Comparison of ENCODE assay signal across 8 cellular contexts in the genomic region with DNA sequence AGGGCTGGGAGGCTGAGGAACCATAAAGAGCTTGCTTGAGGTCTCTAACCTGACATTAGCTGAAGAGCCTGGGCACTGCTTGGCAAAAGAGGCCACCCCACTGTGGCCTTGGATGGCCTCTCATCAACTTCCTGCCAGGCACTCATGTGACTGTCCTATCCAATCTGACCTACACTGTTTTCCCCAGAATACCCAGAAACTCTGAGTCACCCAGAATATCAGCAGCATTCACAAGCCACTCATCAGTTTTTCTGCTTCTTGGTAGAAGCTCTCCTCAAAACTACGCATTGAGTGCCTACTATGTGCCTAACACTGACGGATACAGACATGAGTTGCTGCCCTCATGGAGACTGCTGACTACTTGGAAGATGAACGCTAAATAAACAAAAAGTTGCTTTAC. TPM values are rescaled to one million over a fixed set of nuclear protein-coding genes. Genes with fewer than 3 reads are reported as not detected.
DNase-seq lines count a peak whose midpoint lies in the region; ATAC-seq and TF ChIP-seq lines count a peak whose summit lies in the region.

No MANE protein-coding gene starts in this region.

- 85% methylated on average over 3 of the region's 3 CpGs for WGBS in mesenchymal stem cell

- no peak overlapping the region for H3K4me2 ChIP-seq in mesenchymal stem cell (ENCODE audit: low read length, poor library complexity, severe bottlenecking)

- H2AFZ ChIP-seq in mesenchymal stem cell (ENCODE audit: low read depth, low read length) = peak overlapping the region; percentile 86

- no peak for ATAC-seq in GM21526 (IDR thresholded peaks at IDR 0.05; ENCODE audit: low FRiP score, unreplicated experiment)

- no peak for TF ChIP-seq CTCF in NB4 (IDR thresholded peaks at IDR 0.05; ENCODE audit: low read depth, low read length)
- TF ChIP-seq CTCF in colonic mucosa (IDR thresholded peaks at IDR 0.05) = no peak

- H3K9ac ChIP-seq in colonic mucosa (ENCODE audit: low read depth in 2 of 2, low read length in 2 of 2) (peak overlapping the region in 1 of 2 donors; percentile 14), mesenchymal stem cell (ENCODE audit: low read length) (peak overlapping the region; percentile 32)

- no peak overlapping the region for H3K14ac ChIP-seq in mesenchymal stem cell (ENCODE audit: low read length in 2 of 2)

- H3K36me3 ChIP-seq in colonic mucosa (no peaks in the 10 kb centered on the region), mesenchymal stem cell (ENCODE audit: control insufficient read depth in 1 of 2, insufficient read depth in 2 of 2, low read depth in 1 of 2, low read length in 2 of 2) (no peaks in the 10 kb centered on the region)

- H3K4ac ChIP-seq in mesenchymal stem cell (ENCODE audit: low read depth in 1 of 2, low read length in 2 of 2) = peak overlapping the region; percentile 39 to 61

- DNase-seq in Caki2 (ENCODE audit: low read depth) (peak; percentile 31), NB4 (ENCODE audit: low read depth) (peak; percentile 92), colonic mucosa (peak; percentile 26), mesenchymal stem cell (peak; percentile 85), NCI-H2196 (lab: John Stamatoyannopoulos, UW; ENCODE audit: unreplicated experiment) (no peak), NCI-H345 (lab: John Stamatoyannopoulos, UW) (no peak), mesenteric fat pad (ENCODE audit: low spot score) (no peak)

- H3K79me1 ChIP-seq in mesenchymal stem cell (replicated peaks; ENCODE audit: low read length, poor library complexity, severe bottlenecking) = no peaks in the 10 kb centered on the region

- peak; percentile 68 for TF ChIP-seq POLR2A in NB4 (IDR thresholded peaks at IDR 0.05; ENCODE audit: extremely low read depth, insufficient read length)

- H3K27me3 ChIP-seq in colonic mucosa (no peaks in the 10 kb centered on the region), mesenchymal stem cell (ENCODE audit: control insufficient read depth in 1 of 2, insufficient read depth in 1 of 2, low read length in 2 of 2) (no peaks in the 10 kb centered on the region)

- peak overlapping the region; percentile 45 to 83 for H2BK12ac ChIP-seq in mesenchymal stem cell (ENCODE audit: low read length in 2 of 2)

- H3K9me3 ChIP-seq in colonic mucosa (no peaks in the 10 kb centered on the region), mesenchymal stem cell (ENCODE audit: control insufficient read depth, low read length) (no peaks in the 10 kb centered on the region)

- H4K91ac ChIP-seq in mesenchymal stem cell (ENCODE audit: low read length) = no peak overlapping the region

- intact Hi-C loops in colonic mucosa (cut with DNase I) = no loop called here

- H3K18ac ChIP-seq in mesenchymal stem cell (ENCODE audit: low read depth in 1 of 2, low read length in 2 of 2) = peak overlapping the region; percentile 18 to 23

- in situ Hi-C loops in Caki2 (cut with HindIII; ENCODE audit: low pct_unique_long_range_greater_than_20kb, low sequenced_read_pairs) = no loop called here

- peak overlapping the region; percentile 0 for H3K4me3 ChIP-seq in NB4 (ENCODE audit: low read depth, low read length)
- no peak overlapping the region for H3K4me3 ChIP-seq in colonic mucosa
- no peak overlapping the region for H3K4me3 ChIP-seq in mesenchymal stem cell (ENCODE audit: insufficient read depth in 1 of 2, low read depth in 1 of 2, low read length in 2 of 2)

- peak overlapping the region; percentile 87 for H4K8ac ChIP-seq in mesenchymal stem cell (ENCODE audit: low read length)

- no peak overlapping the region for H3K27ac ChIP-seq in colonic mucosa
- peak overlapping the region; percentile 17 for H3K27ac ChIP-seq in mesenchymal stem cell (ENCODE audit: low read length, poor library complexity, severe bottlenecking)

- H2BK15ac ChIP-seq in mesenchymal stem cell (ENCODE audit: low read depth, poor library complexity, severe bottlenecking) = no peak overlapping the region

- no peak overlapping the region for H2AK5ac ChIP-seq in mesenchymal stem cell (ENCODE audit: low read length, severe bottlenecking)

- H2BK120ac ChIP-seq in mesenchymal stem cell (ENCODE audit: low read depth, low read length) = no peak overlapping the region

- no peaks in the 10 kb centered on the region for H3K4me1 ChIP-seq in colonic mucosa
- H3K4me1 ChIP-seq in mesenchymal stem cell (ENCODE audit: control insufficient read depth, insufficient read depth, low read depth, low read length) = peaks cover 10% of the 10 kb centered on the region

- H2BK5ac ChIP-seq in mesenchymal stem cell (ENCODE audit: low read depth, low read length, poor library complexity, severe bottlenecking) = no peak overlapping the region

- no peak overlapping the region for H3K23ac ChIP-seq in mesenchymal stem cell (ENCODE audit: low read length in 2 of 2)

RNA-seq across cellular contexts. Expression of a gene that starts 4.1 kb away (rescaled TPM):
- 24.6 and 30.0 TPM in 2 replicates for total RNA-seq in Caki2 (2014; rRNA removed; shearing (Covaris generic); ENCODE audit: low replicate concordance)
- total RNA-seq in colonic mucosa (10 to 100 TPM; 59.6 to 89.5 TPM), mesenteric fat pad (56.5 TPM)
- polyA plus RNA-seq in mesenchymal stem cell (2013, experiment 1 of 2) = 52.2 TPM
- 52.9 TPM for polyA plus RNA-seq in mesenchymal stem cell (2013, experiment 2 of 2)

RNA-seq across cellular contexts. Expression of a gene that starts 48.5 kb away (rescaled TPM):
- total RNA-seq in Caki2 (2014; rRNA removed; shearing (Covaris generic); ENCODE audit: low replicate concordance) = not detected in 2 replicates
- total RNA-seq in colonic mucosa = not detected
- not detected for polyA plus RNA-seq in mesenchymal stem cell (2013, experiment 1 of 2)
- polyA plus RNA-seq in mesenchymal stem cell (2013, experiment 2 of 2) = not detected
- not detected for total RNA-seq in mesenteric fat pad

Comparison
In these comparisons a context has a peak if more than half of its experiments do, and no peak if none do; other contexts are left out.
1. DNase-seq: peak in Caki2 (single experiment), NB4 (single experiment), colonic mucosa (single experiment) and mesenchymal stem cell (single experiment); none in NCI-H2196 (single experiment), NCI-H345 (single experiment) and mesenteric fat pad (single experiment).